Comparison of ENCODE assay signal across 3 cellular contexts in the genomic region with DNA sequence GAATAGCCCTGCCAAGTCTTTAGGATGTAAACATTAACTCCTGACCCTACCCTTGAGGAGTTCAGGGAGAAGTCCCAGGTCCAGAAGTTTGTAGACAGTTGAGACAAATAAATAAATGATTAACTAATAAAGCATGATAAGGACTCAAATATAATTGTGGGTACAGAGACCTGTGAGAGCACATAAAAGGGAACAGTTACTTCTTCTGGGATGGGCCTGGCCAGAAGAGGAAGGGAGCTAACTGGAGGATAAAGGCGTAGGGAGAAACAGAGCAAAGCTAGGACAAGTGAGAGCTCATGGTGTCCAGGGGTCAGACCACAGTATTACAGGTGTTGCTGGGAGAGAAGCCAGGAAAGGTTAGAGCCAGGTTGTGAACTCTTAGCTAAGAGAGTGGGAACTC.
A peak's percentile ranks its signal among the peaks of the same experiment; 100 is the strongest.
TF ChIP-seq lines count a peak whose summit lies in the region.

No MANE protein-coding gene starts in this region.

TF ChIP-seq in liver, 16 proteins besides CTCF, POLR2A, EP300 and RAD21:
- TF ChIP-seq MAX (IDR thresholded peaks at IDR 0.05) (no peak), HNF4A (conservative IDR thresholded peaks at IDR 0.05) (peak; percentile 47 to 76), FOXA1 (IDR thresholded peaks at IDR 0.05) (no peak), YY1 (IDR thresholded peaks at IDR 0.05) (no peak), SP1 (IDR thresholded peaks at IDR 0.05) (peak; percentile 65), JUND (IDR thresholded peaks at IDR 0.05) (peak in 1 of 2 donors; percentile 9), TAF1 (conservative IDR thresholded peaks at IDR 0.05) (no peak), RXRA (IDR thresholded peaks at IDR 0.05) (peak; percentile 77 to 82)
- TF ChIP-seq, protein P1, sequence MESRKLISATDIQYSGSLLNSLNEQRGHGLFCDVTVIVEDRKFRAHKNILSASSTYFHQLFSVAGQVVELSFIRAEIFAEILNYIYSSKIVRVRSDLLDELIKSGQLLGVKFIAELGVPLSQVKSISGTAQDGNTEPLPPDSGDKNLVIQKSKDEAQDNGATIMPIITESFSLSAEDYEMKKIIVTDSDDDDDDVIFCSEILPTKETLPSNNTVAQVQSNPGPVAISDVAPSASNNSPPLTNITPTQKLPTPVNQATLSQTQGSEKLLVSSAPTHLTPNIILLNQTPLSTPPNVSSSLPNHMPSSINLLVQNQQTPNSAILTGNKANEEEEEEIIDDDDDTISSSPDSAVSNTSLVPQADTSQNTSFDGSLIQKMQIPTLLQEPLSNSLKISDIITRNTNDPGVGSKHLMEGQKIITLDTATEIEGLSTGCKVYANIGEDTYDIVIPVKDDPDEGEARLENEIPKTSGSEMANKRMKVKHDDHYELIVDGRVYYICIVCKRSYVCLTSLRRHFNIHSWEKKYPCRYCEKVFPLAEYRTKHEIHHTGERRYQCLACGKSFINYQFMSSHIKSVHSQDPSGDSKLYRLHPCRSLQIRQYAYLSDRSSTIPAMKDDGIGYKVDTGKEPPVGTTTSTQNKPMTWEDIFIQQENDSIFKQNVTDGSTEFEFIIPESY (IDR thresholded peaks at IDR 0.05) = no peak

TF ChIP-seq in HepG2, 621 proteins besides CTCF, POLR2A, EP300 and RAD21 (continues in another document):
- no peak for TF ChIP-seq ZNF234 (CRISPR knock-in tag; conservative IDR thresholded peaks at IDR 0.05)
- no peak for TF ChIP-seq MED1 (CRISPR knock-in tag; IDR thresholded peaks at IDR 0.05)
- no peak for TF ChIP-seq NFIB (CRISPR knock-in tag; IDR thresholded peaks at IDR 0.05; ENCODE audit: borderline replicate concordance)
- TF ChIP-seq RERE (CRISPR knock-in tag; IDR thresholded peaks at IDR 0.05; ENCODE audit: low read depth) = no peak
- no peak for TF ChIP-seq ZNF792 (CRISPR knock-in tag; IDR thresholded peaks at IDR 0.05)
- TF ChIP-seq, protein P2, sequence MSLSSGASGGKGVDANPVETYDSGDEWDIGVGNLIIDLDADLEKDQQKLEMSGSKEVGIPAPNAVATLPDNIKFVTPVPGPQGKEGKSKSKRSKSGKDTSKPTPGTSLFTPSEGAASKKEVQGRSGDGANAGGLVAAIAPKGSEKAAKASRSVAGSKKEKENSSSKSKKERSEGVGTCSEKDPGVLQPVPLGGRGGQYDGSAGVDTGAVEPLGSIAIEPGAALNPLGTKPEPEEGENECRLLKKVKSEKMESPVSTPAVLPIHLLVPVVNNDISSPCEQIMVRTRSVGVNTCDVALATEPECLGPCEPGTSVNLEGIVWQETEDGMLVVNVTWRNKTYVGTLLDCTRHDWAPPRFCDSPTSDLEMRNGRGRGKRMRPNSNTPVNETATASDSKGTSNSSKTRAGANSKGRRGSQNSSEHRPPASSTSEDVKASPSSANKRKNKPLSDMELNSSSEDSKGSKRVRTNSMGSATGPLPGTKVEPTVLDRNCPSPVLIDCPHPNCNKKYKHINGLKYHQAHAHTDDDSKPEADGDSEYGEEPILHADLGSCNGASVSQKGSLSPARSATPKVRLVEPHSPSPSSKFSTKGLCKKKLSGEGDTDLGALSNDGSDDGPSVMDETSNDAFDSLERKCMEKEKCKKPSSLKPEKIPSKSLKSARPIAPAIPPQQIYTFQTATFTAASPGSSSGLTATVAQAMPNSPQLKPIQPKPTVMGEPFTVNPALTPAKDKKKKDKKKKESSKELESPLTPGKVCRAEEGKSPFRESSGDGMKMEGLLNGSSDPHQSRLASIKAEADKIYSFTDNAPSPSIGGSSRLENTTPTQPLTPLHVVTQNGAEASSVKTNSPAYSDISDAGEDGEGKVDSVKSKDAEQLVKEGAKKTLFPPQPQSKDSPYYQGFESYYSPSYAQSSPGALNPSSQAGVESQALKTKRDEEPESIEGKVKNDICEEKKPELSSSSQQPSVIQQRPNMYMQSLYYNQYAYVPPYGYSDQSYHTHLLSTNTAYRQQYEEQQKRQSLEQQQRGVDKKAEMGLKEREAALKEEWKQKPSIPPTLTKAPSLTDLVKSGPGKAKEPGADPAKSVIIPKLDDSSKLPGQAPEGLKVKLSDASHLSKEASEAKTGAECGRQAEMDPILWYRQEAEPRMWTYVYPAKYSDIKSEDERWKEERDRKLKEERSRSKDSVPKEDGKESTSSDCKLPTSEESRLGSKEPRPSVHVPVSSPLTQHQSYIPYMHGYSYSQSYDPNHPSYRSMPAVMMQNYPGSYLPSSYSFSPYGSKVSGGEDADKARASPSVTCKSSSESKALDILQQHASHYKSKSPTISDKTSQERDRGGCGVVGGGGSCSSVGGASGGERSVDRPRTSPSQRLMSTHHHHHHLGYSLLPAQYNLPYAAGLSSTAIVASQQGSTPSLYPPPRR (CRISPR knock-in tag; IDR thresholded peaks at IDR 0.05; ENCODE audit: borderline replicate concordance) = no peak
- no peak for TF ChIP-seq HNF4A (CRISPR knock-in tag; IDR thresholded peaks at IDR 0.05)
- TF ChIP-seq, protein P3, sequence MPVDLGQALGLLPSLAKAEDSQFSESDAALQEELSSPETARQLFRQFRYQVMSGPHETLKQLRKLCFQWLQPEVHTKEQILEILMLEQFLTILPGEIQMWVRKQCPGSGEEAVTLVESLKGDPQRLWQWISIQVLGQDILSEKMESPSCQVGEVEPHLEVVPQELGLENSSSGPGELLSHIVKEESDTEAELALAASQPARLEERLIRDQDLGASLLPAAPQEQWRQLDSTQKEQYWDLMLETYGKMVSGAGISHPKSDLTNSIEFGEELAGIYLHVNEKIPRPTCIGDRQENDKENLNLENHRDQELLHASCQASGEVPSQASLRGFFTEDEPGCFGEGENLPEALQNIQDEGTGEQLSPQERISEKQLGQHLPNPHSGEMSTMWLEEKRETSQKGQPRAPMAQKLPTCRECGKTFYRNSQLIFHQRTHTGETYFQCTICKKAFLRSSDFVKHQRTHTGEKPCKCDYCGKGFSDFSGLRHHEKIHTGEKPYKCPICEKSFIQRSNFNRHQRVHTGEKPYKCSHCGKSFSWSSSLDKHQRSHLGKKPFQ (CRISPR knock-in tag; IDR thresholded peaks at IDR 0.05; ENCODE audit: insufficient replicate concordance) = no peak
- no peak for TF ChIP-seq TBP (CRISPR knock-in tag; IDR thresholded peaks at IDR 0.05)

TF ChIP-seq in HEK293T, 16 proteins besides CTCF, POLR2A, EP300 and RAD21 (continued from another document):
- no peak for TF ChIP-seq LEF1 (IDR thresholded peaks at IDR 0.05; ENCODE audit: borderline replicate concordance)
- TF ChIP-seq FOXK2 (IDR thresholded peaks at IDR 0.05) = no peak
- TF ChIP-seq CTBP1 (IDR thresholded peaks at IDR 0.05; ENCODE audit: borderline replicate concordance) = no peak
- no peak for TF ChIP-seq SP1 (IDR thresholded peaks at IDR 0.05)
- TF ChIP-seq SUZ12 (IDR thresholded peaks at IDR 0.05) = no peak
- TF ChIP-seq HDGF (IDR thresholded peaks at IDR 0.05; ENCODE audit: borderline replicate concordance) = no peak
- TF ChIP-seq ELF4 (IDR thresholded peaks at IDR 0.05) = no peak
- TF ChIP-seq ZNF384 (IDR thresholded peaks at IDR 0.05) = no peak
- TF ChIP-seq PKNOX1 (IDR thresholded peaks at IDR 0.05) = no peak
- no peak for TF ChIP-seq TARDBP (IDR thresholded peaks at IDR 0.05)
